Comparison of ENCODE assay signal across 34 cellular contexts in genomic region chr1:167345386-167345733, GRCh38.
A peak's percentile ranks its signal among the peaks of the same experiment; 100 is the strongest.
DNase-seq lines count a peak whose midpoint lies in the region; ATAC-seq, FAIRE-seq and TF ChIP-seq lines count a peak whose summit lies in the region.
"Had no signal": no experiment of that assay in that cellular context is flagged by ENCODE, and none has a peak within 500 bp of the region (broad histone marks: within the 10 kb centered on the region; RNA-seq: fewer than 3 reads in every experiment).

No MANE protein-coding gene starts in this region.

- TF ChIP-seq CTCF in MCF 10A (IDR thresholded peaks at IDR 0.05; ENCODE audit: unreplicated experiment) (no peak), breast epithelium (IDR thresholded peaks at IDR 0.05) (no peak), endothelial cell of umbilical vein (IDR thresholded peaks at IDR 0.05; ENCODE audit: extremely low read depth in 1 of 2, insufficient read depth in 1 of 2, low read depth in 1 of 2, low read length in 2 of 2) (no peak), neural progenitor cell (IDR thresholded peaks at IDR 0.05) (no peak), GM13976 (IDR thresholded peaks at IDR 0.05; ENCODE audit: borderline replicate concordance, control extremely low read depth, extremely low read depth, insufficient read depth, missing control alignments) (no peak)

- H3K9ac ChIP-seq in endothelial cell of umbilical vein (replicated peaks; ENCODE audit: extremely low read depth, insufficient read depth, low read length) (no peak overlapping the region), neural progenitor cell (no peak overlapping the region)

- no peak overlapping the region for H3K4me3 Mint-ChIP-seq in MCF 10A (ENCODE audit: unreplicated experiment)
- no peak overlapping the region for H3K4me3 Mint-ChIP-seq in neural progenitor cell
- H3K4me3 Mint-ChIP-seq: CD4-positive, CD25-positive, alpha-beta regulatory T cell; IgD-negative memory B cell; T-helper 1 cell treated with Interleukin-12 subunit alpha and Interleukin-12 subunit beta and Interleukin-4 antibody, amounts not matched to agents 30 μg/mL and 1 μg/mL, for 36 hours had no signal

- TF ChIP-seq POLR2A in breast epithelium (IDR thresholded peaks at IDR 0.05) (no peak), endothelial cell of umbilical vein (IDR thresholded peaks at IDR 0.05; ENCODE audit: low read depth, low read length) (no peak)

- H3K27ac Mint-ChIP-seq in MCF 10A (ENCODE audit: low read depth, unreplicated experiment) = peak overlapping the region; percentile 2
- H3K27ac Mint-ChIP-seq in neural progenitor cell = peak overlapping the region; percentile 6
- H3K27ac Mint-ChIP-seq: IgD-negative memory B cell had no signal

- H3K4me2 ChIP-seq in endothelial cell of umbilical vein (ENCODE audit: insufficient read depth, low read length) (no peak overlapping the region), neural progenitor cell (peak overlapping the region; percentile 2)

- H2AFZ ChIP-seq in endothelial cell of umbilical vein (ENCODE audit: low read depth, low read length) (no peak overlapping the region), neural progenitor cell (replicated peaks) (no peak overlapping the region)

- H3K27me3 ChIP-seq in breast epithelium = no peaks in the 10 kb centered on the region
- no peaks in the 10 kb centered on the region for H3K27me3 ChIP-seq in endothelial cell of umbilical vein (ENCODE audit: control insufficient read depth in 2 of 2, insufficient read depth in 2 of 2, low read length in 2 of 2)
- H3K27me3 ChIP-seq in neural progenitor cell = no peaks in the 10 kb centered on the region
- H3K27me3 ChIP-seq: adrenal gland, body of pancreas, neutrophil, spleen, stomach, vagina had no signal

- H3K9me3 ChIP-seq in breast epithelium = no peaks in the 10 kb centered on the region
- no peaks in the 10 kb centered on the region for H3K9me3 ChIP-seq in endothelial cell of umbilical vein (replicated peaks; ENCODE audit: control insufficient read depth, insufficient read depth, low read length)
- no peaks in the 10 kb centered on the region for H3K9me3 ChIP-seq in neural progenitor cell (ENCODE audit: low read depth)
- H3K9me3 ChIP-seq: adrenal gland, body of pancreas, left ventricle myocardium inferior, neutrophil, spleen, stomach, vagina had no signal

- DNase-seq in MCF 10A (ENCODE audit: unreplicated experiment) = peak; percentile 38
- DNase-seq in breast epithelium (ENCODE audit: low spot score in 2 of 2) = no peak
- DNase-seq in NCI-H82 treated with DMSO at 0.1 percent for 48 hours (lab: John Stamatoyannopoulos, UW; ENCODE audit: unreplicated experiment) = peak; percentile 28
- peak; percentile 11 for DNase-seq in endothelial cell of umbilical vein (ENCODE audit: low read depth, low spot score)
- DNase-seq in neural progenitor cell (ENCODE audit: low spot score) = no peak
- no peak for DNase-seq in GM13976 (ENCODE audit: low spot score)
- DNase-seq: activated CD4-positive, alpha-beta T cell treated with anti-CD3 and anti-CD28 coated beads, Interleukin-2, amount 50 U/mL, for 48 hours; activated naive CD4-positive, alpha-beta T cell treated with Interleukin-2 at 50 U/mL for 16 hours; adrenal gland; body of pancreas; CD4-positive, CD25-positive, alpha-beta regulatory T cell; effector CD4-positive, alpha-beta T cell; left ventricle myocardium inferior; NCI-H1048; NCI-H1694 treated with DMSO at 0.1 percent for 48 hours; NCI-H446 treated with DMSO at 0.1 percent for 48 hours; posterior cingulate gyrus; right cardiac atrium; spleen; stimulated activated CD4-positive, alpha-beta T cell treated with anti-CD3 and anti-CD28 coated beads, Interleukin-2, amount 100 ng/mL, for 24 hours; stimulated activated CD8-positive, alpha-beta memory T cell treated with anti-CD3 and anti-CD28 coated beads, Interleukin-4, amount 100 ng/mL, for 48 hours; stomach had no signal

- H3K4me1 Mint-ChIP-seq in MCF 10A (ENCODE audit: insufficient read depth, unreplicated experiment) (peaks cover 18% of the 10 kb centered on the region), neural progenitor cell (peaks cover 5% of the 10 kb centered on the region)

- ATAC-seq in HG03378 (IDR thresholded peaks at IDR 0.05; ENCODE audit: unreplicated experiment) (no peak), HG03354 (IDR thresholded peaks at IDR 0.05; ENCODE audit: poor library complexity, severe bottlenecking, unreplicated experiment) (no peak)
- ATAC-seq: activated CD4-positive, CD25-positive, alpha-beta regulatory T cell treated with anti-CD3 and anti-CD28 coated beads, Interleukin-2, amount 50 U/mL, for 24 hours; body of pancreas; right cardiac atrium; Right ventricle myocardium inferior; SK-N-SH treated with all-trans-retinoic acid at 6 μM for 48 hours had no signal

- H3K9me1 ChIP-seq in endothelial cell of umbilical vein (replicated peaks; ENCODE audit: control insufficient read depth, extremely low read depth, insufficient read depth, low read length) = no peaks in the 10 kb centered on the region

- peaks cover 4% of the 10 kb centered on the region for H3F3A ChIP-seq in neural progenitor cell (ENCODE audit: low read depth)

- intact Hi-C loops in MCF 10A (cut with micrococcal nuclease) = no loop called here
- intact Hi-C loops in breast epithelium (cut with DNase I; ENCODE audit: low total_unique reads) = no loop called here
- intact Hi-C loops in endothelial cell of umbilical vein (cut with micrococcal nuclease) = loop anchor here (2.0 kb wide), 1 partner anchor 77 kb away; no protein-coding TSS in a partner anchor

- H4K20me1 ChIP-seq in endothelial cell of umbilical vein (replicated peaks; ENCODE audit: control insufficient read depth, extremely low read depth, insufficient read depth, low read length) = no peaks in the 10 kb centered on the region
- peaks cover 21% of the 10 kb centered on the region for H4K20me1 ChIP-seq in neural progenitor cell (ENCODE audit: low read depth)

- POLR2A ChIA-PET in MCF 10A (lab: Yijun Ruan, JAX) (interaction anchor here (0.5 kb wide), 1 partner anchor 49 kb away, joined by 3 read pairs; no protein-coding TSS in a partner anchor), endothelial cell of umbilical vein (lab: Charles Lee) (no interaction called here)

- no peaks in the 10 kb centered on the region for H3K79me2 ChIP-seq in endothelial cell of umbilical vein (ENCODE audit: control insufficient read depth, insufficient read depth, low read length)
- H3K79me2 ChIP-seq in neural progenitor cell (ENCODE audit: low read depth) = peaks cover 82% of the 10 kb centered on the region

- H3K27me3 Mint-ChIP-seq in MCF 10A (ENCODE audit: insufficient read depth, unreplicated experiment) (no peaks in the 10 kb centered on the region), neural progenitor cell (ENCODE audit: insufficient read depth, low read depth) (no peaks in the 10 kb centered on the region)
- H3K27me3 Mint-ChIP-seq: CD4-positive, CD25-positive, alpha-beta regulatory T cell; IgD-negative memory B cell had no signal

- H3K4me3 ChIP-seq in breast epithelium (no peak overlapping the region), endothelial cell of umbilical vein (replicated peaks in 1 of 3; ENCODE audit: insufficient read depth in 1 of 3, low read depth in 1 of 3, low read length in 3 of 3) (no peak overlapping the region), neural progenitor cell (no peak overlapping the region)
- H3K4me3 ChIP-seq: adrenal gland, body of pancreas, left ventricle myocardium inferior, spleen, stomach, vagina had no signal

- H3K9me3 Mint-ChIP-seq in MCF 10A (ENCODE audit: unreplicated experiment) (no peaks in the 10 kb centered on the region), neural progenitor cell (peaks cover 10% of the 10 kb centered on the region)
- H3K9me3 Mint-ChIP-seq: CD4-positive, CD25-positive, alpha-beta regulatory T cell; IgD-negative memory B cell; T-helper 1 cell treated with Interleukin-12 subunit alpha and Interleukin-12 subunit beta and Interleukin-4 antibody, amounts not matched to agents 30 μg/mL and 1 μg/mL, for 36 hours had no signal

- CTCF ChIA-PET in MCF 10A (lab: Yijun Ruan, JAX) (interaction anchor here (0.6 kb wide), 1 partner anchor 408 kb away, joined by 3 read pairs; no protein-coding TSS in a partner anchor), endothelial cell of umbilical vein (lab: Charles Lee) (no interaction called here)

- no peak for FAIRE-seq in endothelial cell of umbilical vein (lab: Jason Lieb, UNC)
- FAIRE-seq: GM18507, keratinocyte had no signal

- BruUV-seq in MCF 10A (replicated peaks; lab: Mats Ljungman, UMichigan) (no TSS peak), endothelial cell of umbilical vein (replicated peaks; lab: Mats Ljungman, UMichigan) (no TSS peak)

- H3K4me1 ChIP-seq in breast epithelium (no peaks in the 10 kb centered on the region), endothelial cell of umbilical vein (ENCODE audit: control insufficient read depth, extremely low read depth, insufficient read depth, low read length) (peaks cover 6% of the 10 kb centered on the region), neural progenitor cell (peaks cover 16% of the 10 kb centered on the region)
- H3K4me1 ChIP-seq: body of pancreas, vagina had no signal

- in situ Hi-C loops in GM13976 (cut with MboI; ENCODE audit: low sequenced_read_pairs, unreplicated experiment) = no loop called here

- H3K36me3 ChIP-seq in breast epithelium = no peaks in the 10 kb centered on the region
- H3K36me3 ChIP-seq in endothelial cell of umbilical vein (ENCODE audit: control insufficient read depth in 2 of 2, extremely low read depth in 1 of 2, insufficient read depth in 2 of 2, low read length in 2 of 2) = no peaks in the 10 kb centered on the region
- no peaks in the 10 kb centered on the region for H3K36me3 ChIP-seq in neural progenitor cell
- H3K36me3 ChIP-seq: adrenal gland, neutrophil had no signal

- no peak overlapping the region for H3K27ac ChIP-seq in breast epithelium
- H3K27ac ChIP-seq in endothelial cell of umbilical vein (ENCODE audit: insufficient read depth, low read depth, low read length) = no peak overlapping the region
- peak overlapping the region; percentile 49 for H3K27ac ChIP-seq in neural progenitor cell
- H3K27ac ChIP-seq: adrenal gland, body of pancreas, epithelial cell of prostate, left ventricle myocardium inferior, neutrophil, spleen, stomach, vagina had no signal

- dilution Hi-C loops in endothelial cell of umbilical vein (cut with MboI; ENCODE audit: extremely low pct_ligation_motif_present, low sequenced_read_pairs) = no loop called here

- H3K36me3 Mint-ChIP-seq in MCF 10A (ENCODE audit: insufficient read depth, unreplicated experiment) = no peaks in the 10 kb centered on the region
- H3K36me3 Mint-ChIP-seq in neural progenitor cell = peaks cover 24% of the 10 kb centered on the region

TF ChIP-seq in endothelial cell of umbilical vein, 7 proteins besides CTCF, POLR2A, EP300 and RAD21:
- no peak for TF ChIP-seq MAX (IDR thresholded peaks at IDR 0.05; ENCODE audit: insufficient read depth, insufficient read length)
TF ChIP-seq in endothelial cell of umbilical vein: peak in this region for 0.

Comparison
In these comparisons a context has a peak if more than half of its experiments do, and no peak if none do; other contexts are left out.
1. DNase-seq: peak in MCF 10A (single experiment), NCI-H82 treated with DMSO at 0.1 percent for 48 hours (single experiment) and endothelial cell of umbilical vein (single experiment); none in breast epithelium (0 of 2), neural progenitor cell (single experiment) and GM13976 (single experiment).